30 cellular contexts compared by ENCODE assay signal in the genomic region with DNA sequence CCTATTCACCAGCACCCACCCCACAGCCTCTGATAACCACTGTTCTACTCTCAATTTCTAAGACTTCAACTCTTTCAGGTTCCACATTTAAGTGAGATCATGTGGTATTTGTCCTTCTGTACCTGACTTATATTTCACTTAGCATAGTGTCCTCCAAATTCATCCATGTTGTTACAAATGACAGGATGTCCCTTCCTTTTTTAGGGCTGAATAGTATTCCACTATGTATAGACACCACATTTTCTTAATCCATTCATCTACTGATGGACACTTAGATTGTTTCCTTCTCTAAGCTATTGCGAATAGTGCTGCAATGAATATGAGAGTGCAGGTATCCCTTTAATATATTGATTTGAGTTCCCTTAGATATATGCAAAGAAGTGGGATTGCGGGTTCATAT.
DNase-seq lines count a peak whose midpoint lies in the region; ATAC-seq, FAIRE-seq and TF ChIP-seq lines count a peak whose summit lies in the region.
"Had no signal": no experiment of that assay in that cellular context is flagged by ENCODE, and none has a peak within 500 bp of the region (broad histone marks: within the 10 kb centered on the region; RNA-seq: fewer than 3 reads in every experiment).

No MANE protein-coding gene starts in this region.

- no peak overlapping the region for H3K9ac ChIP-seq in K562 (ENCODE audit: insufficient read depth in 1 of 2, low read depth in 2 of 2, low read length in 2 of 2)
- H3K9ac ChIP-seq: BLaER1; BLaER1 treated with 17β-estradiol and CSF1 and Interleukin-3, amounts not matched to agents 10 nM and 100 nM had no signal

- ATAC-seq in K562 (no peak), GM18858 (IDR thresholded peaks at IDR 0.05; ENCODE audit: unreplicated experiment) (no peak)
- ATAC-seq: A549; CD8-positive, alpha-beta T cell had no signal

- H3K9me1 ChIP-seq in K562 (ENCODE audit: control insufficient read depth, insufficient read depth, low read length): no peaks in the 10 kb centered on the region

- no peak overlapping the region for H2AFZ ChIP-seq in K562 (ENCODE audit: low read depth, low read length)

- no peak overlapping the region for H3K27ac ChIP-seq in HEK293 (ENCODE audit: extremely low read depth, low read depth, low read length)
- no peak overlapping the region for H3K27ac ChIP-seq in K562 (ENCODE audit: extremely low read depth, low read depth, low read length)
- H3K27ac ChIP-seq: 22Rv1; A549; BLaER1; BLaER1 treated with 17β-estradiol and CSF1 and Interleukin-3, amounts not matched to agents 10 nM and 100 nM; C4-2B had no signal

- 0% methylated on average over 2 of the region's 2 CpGs for WGBS in K562 (ENCODE audit: insufficient coverage, low coverage, missing lambda C conversion rate)

- H4K20me1 ChIP-seq in K562 (replicated peaks; ENCODE audit: control insufficient read depth, insufficient read depth, low read length): no peaks in the 10 kb centered on the region
- H4K20me1 ChIP-seq: BLaER1; BLaER1 treated with 17β-estradiol and CSF1 and Interleukin-3, amounts not matched to agents 10 nM and 100 nM had no signal

- CTCF ChIA-PET in HEK293 (lab: Yijun Ruan, JAX): interaction anchor here (0.5 to 10.4 kb wide), 7 partner anchors 149 to 744 kb away, joined by 3 to 137 read pairs (median 3); no protein-coding TSS in a partner anchor
- CTCF ChIA-PET in K562 (lab: Yijun Ruan, JAX; ENCODE audit: low intra/inter-chr PET ratio): no interaction called here

- no peaks in the 10 kb centered on the region for H3K36me3 ChIP-seq in HEK293 (ENCODE audit: control insufficient read depth in 2 of 2, insufficient read depth in 1 of 2, low read length in 2 of 2)
- no peaks in the 10 kb centered on the region for H3K36me3 ChIP-seq in K562 (ENCODE audit: control insufficient read depth, insufficient read depth, low read length)
- H3K36me3 ChIP-seq: BE2C; BLaER1; BLaER1 treated with 17β-estradiol and CSF1 and Interleukin-3, amounts not matched to agents 10 nM and 100 nM had no signal

- TF ChIP-seq POLR2A in K562 (conservative IDR thresholded peaks at IDR 0.05): no peak

- intact Hi-C loops in K562 (cut with micrococcal nuclease): no loop called here

- in situ Hi-C loops in K562 (cut with MboI): loop anchor here (10.0 kb wide), 1 partner anchor 144 kb away; no protein-coding TSS in a partner anchor

- no peaks in the 10 kb centered on the region for H3K79me2 ChIP-seq in K562 (ENCODE audit: control insufficient read depth, insufficient read depth, low read length)

- no peak overlapping the region for H3K4me2 ChIP-seq in K562 (ENCODE audit: insufficient read depth, low read length)
- H3K4me2 ChIP-seq: A549; BLaER1; BLaER1 treated with 17β-estradiol and CSF1 and Interleukin-3, amounts not matched to agents 10 nM and 100 nM had no signal

- no peaks in the 10 kb centered on the region; a peak in 1 of 5 replicates for H3K27me3 ChIP-seq in K562 (ENCODE audit: control insufficient read depth in 2 of 2, insufficient read depth in 2 of 2, low read length in 2 of 2)
- H3K27me3 ChIP-seq: BE2C; BLaER1; BLaER1 treated with 17β-estradiol and CSF1 and Interleukin-3, amounts not matched to agents 10 nM and 100 nM had no signal

- TF ChIP-seq RAD21 in K562 (CRISPR knock-in tag; conservative IDR thresholded peaks at IDR 0.05 in 1 of 2, IDR thresholded peaks at IDR 0.05 in 1 of 2): no peak

- TF ChIP-seq EP300 in K562 (IDR thresholded peaks at IDR 0.05; ENCODE audit: low read length): no peak

- BruUV-seq in K562 (replicated peaks; lab: Mats Ljungman, UMichigan): no TSS peak

- TF ChIP-seq CTCF in HEK293 (tag by site-specific recombination; IDR thresholded peaks at IDR 0.05) (no peak), K562 (IDR thresholded peaks at IDR 0.05 in 2 of 3, conservative IDR thresholded peaks at IDR 0.05 in 1 of 3; ENCODE audit: insufficient read depth in 2 of 3, low read depth in 1 of 3, low read length in 3 of 3) (no peak)

- POLR2A ChIA-PET in HEK293 (lab: Yijun Ruan, JAX): no interaction called here
- POLR2A ChIA-PET in K562 (lab: Yijun Ruan, JAX): no interaction called here

- H3K4me1 ChIP-seq in HEK293 (ENCODE audit: control insufficient read depth, insufficient read depth, low read length) (no peaks in the 10 kb centered on the region), K562 (replicated peaks in 1 of 2; ENCODE audit: control insufficient read depth in 2 of 2, insufficient read depth in 2 of 2, low read length in 2 of 2) (no peaks in the 10 kb centered on the region)
- H3K4me1 ChIP-seq: A549; BE2C; BLaER1; BLaER1 treated with 17β-estradiol and CSF1 and Interleukin-3, amounts not matched to agents 10 nM and 100 nM; Caco-2 had no signal

- no peaks in the 10 kb centered on the region for H3K9me3 ChIP-seq in HEK293 (ENCODE audit: control insufficient read depth, insufficient read depth, low read depth, low read length)
- no peaks in the 10 kb centered on the region for H3K9me3 ChIP-seq in K562 (replicated peaks; ENCODE audit: control insufficient read depth, insufficient read depth, low read depth, low read length)
- H3K9me3 ChIP-seq: A549; BE2C; BLaER1; BLaER1 treated with 17β-estradiol and CSF1 and Interleukin-3, amounts not matched to agents 10 nM and 100 nM; Caco-2 had no signal

- no peak for DNase-seq in K562 (ENCODE audit: extremely low read depth in 1 of 4, low spot score in 3 of 4)
- no peak for DNase-seq in activated CD8-positive, alpha-beta memory T cell treated with anti-CD3 and anti-CD28 coated beads for 24 hours
- DNase-seq: 8988T; ACHN; AML-193; BE2C; C1 segment of cervical spinal cord; Caco-2; Calu3; CD4-positive, alpha-beta memory T cell; CD4-positive, alpha-beta T cell; CD4-positive, CD25-positive, alpha-beta regulatory T cell; CD8-positive, alpha-beta memory T cell; CD8-positive, alpha-beta T cell; COR-L47; DMS 273 treated with DMSO at 0.1 percent for 48 hours; DMS153; DMS53; DMS79; DMS79 treated with DMSO at 0.1 percent for 48 hours; DND-41 had no signal

- no peak overlapping the region for H3K4me3 ChIP-seq in HEK293 (ENCODE audit: low read depth, low read length)
- no peak overlapping the region for H3K4me3 ChIP-seq in K562
- H3K4me3 ChIP-seq: A549; BLaER1; BLaER1 treated with 17β-estradiol and CSF1 and Interleukin-3, amounts not matched to agents 10 nM and 100 nM had no signal

- no peak for FAIRE-seq in K562 (lab: Jason Lieb, UNC)
- FAIRE-seq: A204.1, A549, D721Med had no signal

TF ChIP-seq in HEK293, 187 proteins besides CTCF, POLR2A, EP300 and RAD21 (continues in another document):
- no peak for TF ChIP-seq ZFP3 (tag by site-specific recombination; IDR thresholded peaks at IDR 0.05; ENCODE audit: low read depth)
- no peak for TF ChIP-seq MYNN (tag by site-specific recombination; IDR thresholded peaks at IDR 0.05; ENCODE audit: borderline replicate concordance)
- TF ChIP-seq ZXDB (tag by site-specific recombination; IDR thresholded peaks at IDR 0.05): no peak
- no peak for TF ChIP-seq REPIN1 (tag by site-specific recombination; IDR thresholded peaks at IDR 0.05; ENCODE audit: low read depth)
- no peak for TF ChIP-seq ZNF510 (tag by site-specific recombination; IDR thresholded peaks at IDR 0.05; ENCODE audit: insufficient replicate concordance)
- TF ChIP-seq ZBTB21 (tag by site-specific recombination; IDR thresholded peaks at IDR 0.05): no peak

TF ChIP-seq in K562, 482 proteins besides CTCF, POLR2A, EP300 and RAD21:
- TF ChIP-seq MXI1 (IDR thresholded peaks at IDR 0.05; ENCODE audit: low read depth, low read length) (no peak), ZNF445 (CRISPR knock-in tag; IDR thresholded peaks at IDR 0.05; ENCODE audit: low read depth) (no peak), MAFK (IDR thresholded peaks at IDR 0.05; ENCODE audit: low read length) (no peak), TEAD1 (CRISPR knock-in tag; IDR thresholded peaks at IDR 0.05) (no peak), RBM25 (IDR thresholded peaks at IDR 0.05; ENCODE audit: low read depth, low read length, severe bottlenecking) (peak; percentile 44), PHF8 (IDR thresholded peaks at IDR 0.05; ENCODE audit: borderline replicate concordance, low read length) (no peak), FOXK2 (conservative IDR thresholded peaks at IDR 0.05 in 1 of 2, IDR thresholded peaks at IDR 0.05 in 1 of 2; ENCODE audit: low read depth in 2 of 2) (no peak), ZNF146 (CRISPR knock-in tag; IDR thresholded peaks at IDR 0.05; ENCODE audit: unreplicated experiment) (peak; percentile 61)
- TF ChIP-seq, protein P1, sequence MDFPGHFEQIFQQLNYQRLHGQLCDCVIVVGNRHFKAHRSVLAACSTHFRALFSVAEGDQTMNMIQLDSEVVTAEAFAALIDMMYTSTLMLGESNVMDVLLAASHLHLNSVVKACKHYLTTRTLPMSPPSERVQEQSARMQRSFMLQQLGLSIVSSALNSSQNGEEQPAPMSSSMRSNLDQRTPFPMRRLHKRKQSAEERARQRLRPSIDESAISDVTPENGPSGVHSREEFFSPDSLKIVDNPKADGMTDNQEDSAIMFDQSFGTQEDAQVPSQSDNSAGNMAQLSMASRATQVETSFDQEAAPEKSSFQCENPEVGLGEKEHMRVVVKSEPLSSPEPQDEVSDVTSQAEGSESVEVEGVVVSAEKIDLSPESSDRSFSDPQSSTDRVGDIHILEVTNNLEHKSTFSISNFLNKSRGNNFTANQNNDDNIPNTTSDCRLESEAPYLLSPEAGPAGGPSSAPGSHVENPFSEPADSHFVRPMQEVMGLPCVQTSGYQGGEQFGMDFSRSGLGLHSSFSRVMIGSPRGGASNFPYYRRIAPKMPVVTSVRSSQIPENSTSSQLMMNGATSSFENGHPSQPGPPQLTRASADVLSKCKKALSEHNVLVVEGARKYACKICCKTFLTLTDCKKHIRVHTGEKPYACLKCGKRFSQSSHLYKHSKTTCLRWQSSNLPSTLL (IDR thresholded peaks at IDR 0.05): no peak
- TF ChIP-seq, protein P2, sequence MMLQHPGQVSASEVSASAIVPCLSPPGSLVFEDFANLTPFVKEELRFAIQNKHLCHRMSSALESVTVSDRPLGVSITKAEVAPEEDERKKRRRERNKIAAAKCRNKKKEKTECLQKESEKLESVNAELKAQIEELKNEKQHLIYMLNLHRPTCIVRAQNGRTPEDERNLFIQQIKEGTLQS (IDR thresholded peaks at IDR 0.05): no peak
- TF ChIP-seq, protein P2 (CRISPR knock-in tag; conservative IDR thresholded peaks at IDR 0.05): no peak
